ENCODE assay signal across 1 cellular context in genomic region chr1:58968360-58968952, GRCh38.
TF ChIP-seq lines count a peak whose summit lies in the region.

No MANE protein-coding gene starts in this region.

TF ChIP-seq in H1, 55 proteins besides CTCF, POLR2A, EP300 and RAD21 (continued from another document):
- no peak for TF ChIP-seq CHD7 (IDR thresholded peaks at IDR 0.05; ENCODE audit: insufficient replicate concordance, low read length)
- TF ChIP-seq TBP (IDR thresholded peaks at IDR 0.05; ENCODE audit: low read depth, low read length), result no peak
- no peak for TF ChIP-seq POU5F1 (IDR thresholded peaks at IDR 0.05; ENCODE audit: low read depth, low read length)
- no peak for TF ChIP-seq NANOG (IDR thresholded peaks at IDR 0.05; ENCODE audit: insufficient read depth, low read depth, low read length, poor library complexity, severe bottlenecking)
- TF ChIP-seq SP4 (IDR thresholded peaks at IDR 0.05; ENCODE audit: low read length), result no peak
- TF ChIP-seq CEBPB (IDR thresholded peaks at IDR 0.05; ENCODE audit: low read depth, low read length), result no peak
- no peak for TF ChIP-seq EGR1 (IDR thresholded peaks at IDR 0.05; ENCODE audit: borderline replicate concordance, low read depth, low read length)
- TF ChIP-seq GTF2F1 (IDR thresholded peaks at IDR 0.05; ENCODE audit: borderline replicate concordance, low read depth, low read length), result no peak
- TF ChIP-seq CBX8 (IDR thresholded peaks at IDR 0.05; ENCODE audit: borderline replicate concordance, low read depth, low read length), result no peak
- TF ChIP-seq ATF2 (IDR thresholded peaks at IDR 0.05; ENCODE audit: low read length), result no peak
- no peak for TF ChIP-seq SAP30 (IDR thresholded peaks at IDR 0.05; ENCODE audit: insufficient read depth, insufficient replicate concordance, low read length)
- TF ChIP-seq SP2 (IDR thresholded peaks at IDR 0.05; ENCODE audit: low read length), result no peak
- TF ChIP-seq TEAD4 (IDR thresholded peaks at IDR 0.05; ENCODE audit: low read depth, low read length), result no peak
- no peak for TF ChIP-seq SIRT6 (IDR thresholded peaks at IDR 0.05; ENCODE audit: low read length)
- TF ChIP-seq RXRA (IDR thresholded peaks at IDR 0.05; ENCODE audit: insufficient read depth, low read depth, low read length), result no peak
- TF ChIP-seq GABPA (IDR thresholded peaks at IDR 0.05; ENCODE audit: borderline replicate concordance, insufficient read depth, low read length), result no peak
- no peak for TF ChIP-seq SIX5 (IDR thresholded peaks at IDR 0.05; ENCODE audit: low read depth, low read length)
